8 cellular contexts compared by ENCODE assay signal in the genomic region with DNA sequence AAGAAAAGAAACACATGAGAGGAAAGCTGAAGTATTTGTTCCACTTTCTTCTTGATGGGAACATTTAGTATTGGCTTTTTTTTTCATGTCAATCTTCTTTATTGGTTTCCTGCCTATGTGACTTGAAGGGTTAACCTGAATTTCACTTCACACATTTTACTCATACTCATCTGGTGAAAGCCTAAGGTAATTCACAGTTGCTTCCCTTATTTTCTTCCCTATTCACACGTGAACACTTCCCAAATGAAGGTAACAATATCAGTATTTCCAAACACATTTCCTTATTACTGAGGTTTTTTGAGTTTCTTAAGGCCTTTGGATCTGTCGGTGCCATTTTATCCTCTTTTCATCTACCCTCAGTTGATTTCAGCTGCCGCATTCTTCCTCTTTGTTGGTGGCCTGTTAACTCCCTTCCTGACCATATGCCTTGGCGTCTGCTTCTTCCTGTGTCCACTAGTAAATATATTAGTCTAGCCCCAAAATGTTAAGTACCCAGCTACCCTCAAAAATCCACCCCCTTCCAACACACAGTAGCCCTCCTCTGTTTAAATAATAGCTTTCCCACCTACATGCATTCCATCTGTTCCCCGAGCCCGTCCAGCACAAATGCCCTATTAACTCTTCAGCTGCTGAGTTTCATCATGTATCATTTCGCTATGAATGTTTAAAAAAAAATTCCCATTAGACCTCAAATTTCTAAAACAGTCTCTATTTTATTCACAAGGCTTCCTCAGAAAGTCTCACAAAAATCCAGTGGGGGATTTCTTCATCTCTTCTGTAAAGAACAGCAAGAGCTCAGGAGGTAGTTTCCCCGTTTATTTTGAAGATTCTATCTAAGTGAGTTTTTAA.
DNase-seq lines count a peak whose midpoint lies in the region; ATAC-seq and TF ChIP-seq lines count a peak whose summit lies in the region.

No MANE protein-coding gene starts in this region.

- no TSS peak for BruUV-seq in mammary epithelial cell (replicated peaks; lab: Mats Ljungman, UMichigan)

- H3K36me3 ChIP-seq in HUES48 (ENCODE audit: control insufficient read depth, insufficient read depth, low read length) (0 out of 2 replicates have a peak, but pooled peaks cover 4% of the 10 kb centered on the region), mammary epithelial cell (ENCODE audit: insufficient read depth, low read length) (no peaks in the 10 kb centered on the region), mucosa of rectum (ENCODE audit: control insufficient read depth in 2 of 2, insufficient read depth in 2 of 2, low read length in 2 of 2) (no peaks in the 10 kb centered on the region)

- TF ChIP-seq CTCF in AG10803 (conservative IDR thresholded peaks at IDR 0.05; ENCODE audit: low read length) (no peak), mammary epithelial cell (conservative IDR thresholded peaks at IDR 0.05 in 1 of 2, IDR thresholded peaks at IDR 0.05 in 1 of 2; ENCODE audit: extremely low read depth in 1 of 2, insufficient read depth in 1 of 2, low read depth in 1 of 2, low read length in 2 of 2) (no peak)

- H3K9ac ChIP-seq in HUES48 (ENCODE audit: low read depth, low read length) = no peak overlapping the region; the same call in 1 of the 2 replicates
- no peak overlapping the region for H3K9ac ChIP-seq in mammary epithelial cell (ENCODE audit: insufficient read depth, low read length)
- peak overlapping the region in 1 of 2 donors; percentile 27 for H3K9ac ChIP-seq in mucosa of rectum (ENCODE audit: low read depth in 1 of 2, low read length in 2 of 2)

- H3K9me3 ChIP-seq in HUES48 (ENCODE audit: control insufficient read depth, insufficient read depth, low read length) = no peaks in the 10 kb centered on the region
- no peaks in the 10 kb centered on the region for H3K9me3 ChIP-seq in mammary epithelial cell (replicated peaks; ENCODE audit: insufficient read depth, low read length)
- H3K9me3 ChIP-seq in mucosa of rectum (ENCODE audit: control insufficient read depth in 2 of 2, low read length in 2 of 2) = no peaks in the 10 kb centered on the region

- DNase-seq in AG10803 (ENCODE audit: low read depth) (peak; percentile 71), mammary epithelial cell (no peak), NCI-H2081 treated with DMSO at 0.1 percent for 48 hours (lab: John Stamatoyannopoulos, UW) (no peak), RPMI8226 (no peak), HUDEP-2 (lab: John Stamatoyannopoulos, UW; ENCODE audit: unreplicated experiment in 76 of 76) (no peak)

- intact Hi-C loops in mammary epithelial cell (cut with micrococcal nuclease) = no loop called here

- peak overlapping the region; percentile 20 for H3K4me2 ChIP-seq in mammary epithelial cell (ENCODE audit: insufficient read depth, low read depth, low read length)

- H3K4me3 ChIP-seq in AG10803 (ENCODE audit: low read length) = no peak overlapping the region
- H3K4me3 ChIP-seq in HUES48 (ENCODE audit: low read depth, low read length) = no peak overlapping the region
- no peak overlapping the region for H3K4me3 ChIP-seq in mammary epithelial cell (replicated peaks in 1 of 3; ENCODE audit: insufficient read depth in 1 of 3, low read depth in 2 of 3, low read length in 3 of 3)
- H3K4me3 ChIP-seq in mucosa of rectum (ENCODE audit: low read length in 2 of 2) = no peak overlapping the region

- H4K20me1 ChIP-seq in mammary epithelial cell (ENCODE audit: insufficient read depth, low read length) = no peaks in the 10 kb centered on the region

- H3K27me3 ChIP-seq in HUES48 (ENCODE audit: control insufficient read depth, insufficient read depth, low read length) (no peaks in the 10 kb centered on the region), mammary epithelial cell (ENCODE audit: insufficient read depth, low read length) (no peaks in the 10 kb centered on the region), mucosa of rectum (ENCODE audit: control insufficient read depth in 2 of 2, insufficient read depth in 2 of 2, low read length in 2 of 2) (no peaks in the 10 kb centered on the region)

- H3K4me1 ChIP-seq in HUES48 (ENCODE audit: control insufficient read depth, insufficient read depth, low read length) = peaks cover 19% of the 10 kb centered on the region
- no peaks in the 10 kb centered on the region for H3K4me1 ChIP-seq in mammary epithelial cell (ENCODE audit: insufficient read depth, low read length)
- peaks cover 4 to 6% of the 10 kb centered on the region in 2 donors for H3K4me1 ChIP-seq in mucosa of rectum (ENCODE audit: control insufficient read depth in 2 of 2, insufficient read depth in 2 of 2, low read length in 2 of 2)

- peak overlapping the region; percentile 47 for H3K27ac ChIP-seq in HUES48 (ENCODE audit: low read depth, low read length)
- H3K27ac ChIP-seq in mammary epithelial cell (ENCODE audit: insufficient read depth, low read depth, low read length) = no peak overlapping the region
- peak overlapping the region; percentile 53 to 62 for H3K27ac ChIP-seq in mucosa of rectum (ENCODE audit: low read depth in 2 of 2, low read length in 2 of 2)

- ATAC-seq in HG02798 (IDR thresholded peaks at IDR 0.05; ENCODE audit: poor library complexity, unreplicated experiment) = no peak

- dilution Hi-C loops in mammary epithelial cell (cut with HindIII; ENCODE audit: low sequenced_read_pairs) = no loop called here

- in situ Hi-C loops in mammary epithelial cell (cut with MboI; ENCODE audit: low sequenced_read_pairs in 2 of 2) = no loop called here

- WGBS in mammary epithelial cell (ENCODE audit: low coverage, missing lambda C conversion rate) = 33% methylated on average over 8 of the region's 8 CpGs

- no peaks in the 10 kb centered on the region for H3K79me2 ChIP-seq in mammary epithelial cell (ENCODE audit: insufficient read depth, low read length)

- H2AFZ ChIP-seq in mammary epithelial cell (ENCODE audit: low read depth, low read length) = peak overlapping the region; percentile 5

- CTCF ChIA-PET in mammary epithelial cell (lab: Charles Lee; ENCODE audit: low non-redundant PET) = no interaction called here
